Comparison of ENCODE assay signal across 21 cellular contexts in the genomic region with DNA sequence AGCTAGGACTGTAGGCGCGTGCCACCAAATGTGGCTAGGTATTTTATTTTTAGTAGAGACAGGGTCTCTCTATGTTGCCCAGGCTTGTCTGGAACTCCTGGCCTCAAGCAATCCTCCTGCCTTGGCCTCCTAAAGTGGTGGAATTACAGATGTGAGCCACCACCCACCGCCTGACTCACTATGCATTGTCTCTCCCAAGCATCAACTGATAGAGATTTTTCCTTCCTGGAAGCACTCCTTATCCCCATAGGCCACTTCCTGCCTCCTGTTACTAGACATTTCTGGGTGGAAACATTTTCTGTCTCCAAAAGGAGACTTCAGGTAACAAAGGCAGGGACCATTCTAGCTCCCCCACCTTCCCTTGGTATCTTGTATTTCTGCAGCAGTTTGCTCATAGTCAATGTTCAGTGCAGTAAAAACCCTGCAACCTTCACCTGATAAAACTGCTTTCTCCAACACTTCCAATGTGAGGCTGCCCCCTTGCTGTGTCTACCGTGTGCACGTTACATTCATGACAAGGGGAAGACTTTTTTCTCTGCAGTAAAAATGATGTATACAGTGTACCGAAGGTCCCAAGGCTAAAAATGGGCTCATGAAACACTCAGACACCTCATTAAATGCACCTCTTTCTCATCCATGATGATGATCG.
A peak's percentile ranks its signal among the peaks of the same experiment; 100 is the strongest.
DNase-seq lines count a peak whose midpoint lies in the region; ATAC-seq and TF ChIP-seq lines count a peak whose summit lies in the region.
"Had no signal": no experiment of that assay in that cellular context is flagged by ENCODE, and none has a peak within 500 bp of the region (broad histone marks: within the 10 kb centered on the region; RNA-seq: fewer than 3 reads in every experiment).

No MANE protein-coding gene starts in this region.

- TF ChIP-seq CTCF in GM13977 (IDR thresholded peaks at IDR 0.05; ENCODE audit: extremely low read depth, insufficient read depth, missing control alignments) (peak; percentile 12), HEK293 (tag by site-specific recombination; IDR thresholded peaks at IDR 0.05) (no peak), fibroblast of villous mesenchyme (IDR thresholded peaks at IDR 0.05; ENCODE audit: insufficient read depth, low read depth, low read length) (peak; percentile 6)

- H3K4me1 ChIP-seq in HEK293 (ENCODE audit: control insufficient read depth, insufficient read depth, low read length) = no peaks in the 10 kb centered on the region
- H3K4me1 ChIP-seq: BLaER1 treated with 17β-estradiol and CSF1 and Interleukin-3, amounts not matched to agents 10 nM and 100 nM; SJCRH30 had no signal

- no peaks in the 10 kb centered on the region for H3K9me3 ChIP-seq in HEK293 (ENCODE audit: control insufficient read depth, insufficient read depth, low read depth, low read length)
- H3K9me3 ChIP-seq: Caco-2, SJCRH30 had no signal

- DNase-seq in GM13977 (ENCODE audit: low spot score) (no peak), OCI-M1 (lab: John Stamatoyannopoulos, UW) (peak; percentile 12), fibroblast of villous mesenchyme (ENCODE audit: low read depth) (no peak), hepatic stellate cell (ENCODE audit: low spot score) (no peak)
- DNase-seq in stimulated activated effector memory CD8-positive, alpha-beta T cell treated with anti-CD3 and anti-CD28 coated beads, Interleukin-12 subunit alpha, Interleukin-12 subunit beta, amount 100 ng/mL, for 72 hours (ENCODE audit: low spot score in 2 of 2) = no peak
- DNase-seq: ACHN; Caco-2; CD4-positive, alpha-beta memory T cell; DMS 273 treated with DMSO at 0.1 percent for 48 hours; KBM-7; NCI-H1105; NCI-H146; NCI-H2029; NCI-H2227 treated with DMSO at 0.1 percent for 48 hours; NCI-H510A; NCI-H748 treated with DMSO at 0.1 percent for 48 hours; NK-92 treated with Interleukin-12 subunit alpha and Interleukin-12 subunit beta, amount 100 ng/mL, for 24 hours; SJCRH30 had no signal

- no peak overlapping the region for H3K4me3 ChIP-seq in HEK293 (ENCODE audit: low read depth, low read length)
- no peak overlapping the region for H3K4me3 ChIP-seq in fibroblast of villous mesenchyme (ENCODE audit: low read depth, low read length)
- H3K4me3 ChIP-seq: BLaER1 treated with 17β-estradiol and CSF1 and Interleukin-3, amounts not matched to agents 10 nM and 100 nM; SJCRH30 had no signal

- no peak overlapping the region for H3K27ac ChIP-seq in HEK293 (ENCODE audit: extremely low read depth, low read depth, low read length)
- H3K27ac ChIP-seq: BLaER1 treated with 17β-estradiol and CSF1 and Interleukin-3, amounts not matched to agents 10 nM and 100 nM; SJCRH30 had no signal

- H3K27ac Mint-ChIP-seq in stimulated activated effector memory CD8-positive, alpha-beta T cell treated with anti-CD3 and anti-CD28 coated beads, Interleukin-12 subunit alpha, Interleukin-12 subunit beta, amount 100 ng/mL, for 72 hours = no peak overlapping the region

- in situ Hi-C loops in GM13977 (cut with MboI; ENCODE audit: low pct_unique_long_range_greater_than_20kb, low sequenced_read_pairs, unreplicated experiment) = no loop called here

- CTCF ChIA-PET in HEK293 (lab: Yijun Ruan, JAX) = no interaction called here

- ATAC-seq in stimulated activated effector memory CD8-positive, alpha-beta T cell treated with anti-CD3 and anti-CD28 coated beads, Interleukin-12 subunit alpha, Interleukin-12 subunit beta, amount 100 ng/mL, for 72 hours = no peak
- no peak for ATAC-seq in GM21723 (IDR thresholded peaks at IDR 0.05; ENCODE audit: unreplicated experiment)

- POLR2A ChIA-PET in HEK293 (lab: Yijun Ruan, JAX) = no interaction called here

- no peaks in the 10 kb centered on the region for H3K36me3 Mint-ChIP-seq in stimulated activated effector memory CD8-positive, alpha-beta T cell treated with anti-CD3 and anti-CD28 coated beads, Interleukin-12 subunit alpha, Interleukin-12 subunit beta, amount 100 ng/mL, for 72 hours
- H3K36me3 Mint-ChIP-seq: CD4-positive, alpha-beta memory T cell had no signal

- H3K4me3 Mint-ChIP-seq in stimulated activated effector memory CD8-positive, alpha-beta T cell treated with anti-CD3 and anti-CD28 coated beads, Interleukin-12 subunit alpha, Interleukin-12 subunit beta, amount 100 ng/mL, for 72 hours = no peak overlapping the region
- H3K4me3 Mint-ChIP-seq: CD4-positive, alpha-beta memory T cell had no signal

- no peaks in the 10 kb centered on the region for H3K4me1 Mint-ChIP-seq in stimulated activated effector memory CD8-positive, alpha-beta T cell treated with anti-CD3 and anti-CD28 coated beads, Interleukin-12 subunit alpha, Interleukin-12 subunit beta, amount 100 ng/mL, for 72 hours
- H3K4me1 Mint-ChIP-seq: CD4-positive, alpha-beta memory T cell had no signal

- H3K36me3 ChIP-seq in HEK293 (ENCODE audit: control insufficient read depth in 2 of 2, insufficient read depth in 1 of 2, low read length in 2 of 2) = no peaks in the 10 kb centered on the region
- H3K36me3 ChIP-seq: BLaER1 treated with 17β-estradiol and CSF1 and Interleukin-3, amounts not matched to agents 10 nM and 100 nM; SJCRH30 had no signal

- no peaks in the 10 kb centered on the region for H3K9me3 Mint-ChIP-seq in stimulated activated effector memory CD8-positive, alpha-beta T cell treated with anti-CD3 and anti-CD28 coated beads, Interleukin-12 subunit alpha, Interleukin-12 subunit beta, amount 100 ng/mL, for 72 hours

TF ChIP-seq in HEK293, 187 proteins besides CTCF, POLR2A, EP300 and RAD21:
- TF ChIP-seq ZNF10 (tag by site-specific recombination; IDR thresholded peaks at IDR 0.05) (peak; percentile 85), ZNF391 (tag by site-specific recombination; IDR thresholded peaks at IDR 0.05; ENCODE audit: borderline replicate concordance, low read depth) (no peak)
